ENCODE assay signal across 13 cellular contexts in genomic region chr5:124859027-124859426, GRCh38.
A peak's percentile ranks its signal among the peaks of the same experiment; 100 is the strongest.
DNase-seq lines count a peak whose midpoint lies in the region; ATAC-seq and TF ChIP-seq lines count a peak whose summit lies in the region.
"Had no signal": no experiment of that assay in that cellular context is flagged by ENCODE, and none has a peak within 500 bp of the region (broad histone marks: within the 10 kb centered on the region; RNA-seq: fewer than 3 reads in every experiment).

No MANE protein-coding gene starts in this region.

- CTCF ChIA-PET in SK-N-SH (lab: Yijun Ruan, JAX) = interaction anchor here (0.6 to 1.4 kb wide), 4 partner anchors 9 to 685 kb away, joined by 3 to 4 read pairs (median 3); no protein-coding TSS in a partner anchor

- no peaks in the 10 kb centered on the region for H3K27me3 Mint-ChIP-seq in stimulated activated naive B cell treated with anti-CD40 and anti-IgM and Interleukin-4, amounts not matched to agents 10 μg/mL and 1 μg/mL and 100 μg/mL, for 72 hours

- peak overlapping the region; percentile 36 to 42 for H3K4me3 Mint-ChIP-seq in stimulated activated naive B cell treated with anti-CD40 and anti-IgM and Interleukin-4, amounts not matched to agents 10 μg/mL and 1 μg/mL and 100 μg/mL, for 72 hours

- no peak overlapping the region for H2AFZ ChIP-seq in GM23248
- no peak overlapping the region for H2AFZ ChIP-seq in SK-N-SH (ENCODE audit: low read depth)

- no peaks in the 10 kb centered on the region for H3K27me3 ChIP-seq in GM23248 (replicated peaks; ENCODE audit: insufficient read depth)
- H3K27me3 ChIP-seq in SK-N-SH (ENCODE audit: insufficient read depth) = no peaks in the 10 kb centered on the region
- H3K27me3 ChIP-seq: SJSA1, suprapubic skin had no signal

- WGBS in GM23248 (ENCODE audit: low coverage in 1 of 2, low lambda C conversion rate in 2 of 2, missing lambda C conversion rate in 2 of 2), 2 experiments = 33 to 37% methylated on average over 4 of the region's 4 CpGs
- 76% methylated on average over 4 of the region's 4 CpGs for WGBS in SK-N-SH (ENCODE audit: low lambda C conversion rate)

- H3K36me3 Mint-ChIP-seq in stimulated activated naive B cell treated with anti-CD40 and anti-IgM and Interleukin-4, amounts not matched to agents 10 μg/mL and 1 μg/mL and 100 μg/mL, for 72 hours = no peaks in the 10 kb centered on the region

- intact Hi-C loops in left ventricle myocardium superior (cut with micrococcal nuclease) (no loop called here), left colon (cut with DNase I, micrococcal nuclease) (no loop called here)

- no peaks in the 10 kb centered on the region for H3K36me3 ChIP-seq in GM23248 (ENCODE audit: low read depth)
- no peaks in the 10 kb centered on the region for H3K36me3 ChIP-seq in SK-N-SH (replicated peaks in 1 of 2; ENCODE audit: control insufficient read depth in 1 of 2, insufficient read depth in 2 of 2, low read length in 1 of 2)
- H3K36me3 ChIP-seq: SJSA1, suprapubic skin had no signal

- no peak overlapping the region for H3K27ac ChIP-seq in GM23248
- peak overlapping the region in 1 of 2 experiments; percentile 64; a peak in 2 of 4 replicates for H3K27ac ChIP-seq in SK-N-SH (ENCODE audit: low read depth in 2 of 2, low read length in 1 of 2)
- H3K27ac ChIP-seq: SJSA1, suprapubic skin had no signal

- TF ChIP-seq RAD21 in SK-N-SH (IDR thresholded peaks at IDR 0.05; ENCODE audit: low read length) = peak; percentile 38; the same call in 1 of the 2 replicates

- no peaks in the 10 kb centered on the region for H3K79me2 ChIP-seq in GM23248 (ENCODE audit: insufficient read depth)
- H3K79me2 ChIP-seq in SK-N-SH (ENCODE audit: insufficient read depth) = no peaks in the 10 kb centered on the region

- TF ChIP-seq EP300 in SK-N-SH (IDR thresholded peaks at IDR 0.05; ENCODE audit: borderline replicate concordance in 1 of 2, low read depth in 1 of 2, low read length in 1 of 2) = no peak; a peak in 1 of 4 replicates

- POLR2A ChIA-PET in SK-N-SH (lab: Yijun Ruan, JAX) = interaction anchor here (0.5 to 1.5 kb wide), 7 partner anchors 10 to 429 kb away, joined by 3 to 12 read pairs (median 3); no protein-coding TSS in a partner anchor

- ATAC-seq in left ventricle myocardium superior (peak; percentile 84), left colon (no peak), HG02884 (IDR thresholded peaks at IDR 0.05; ENCODE audit: unreplicated experiment) (no peak), HG02588 (IDR thresholded peaks at IDR 0.05; ENCODE audit: unreplicated experiment) (no peak)
- ATAC-seq in stimulated activated naive B cell treated with anti-CD40 and anti-IgM and Interleukin-4, amounts not matched to agents 10 μg/mL and 1 μg/mL and 100 μg/mL, for 72 hours (replicated peaks) = peak; percentile 87 to 92
- ATAC-seq: activated CD4-positive, CD25-positive, alpha-beta regulatory T cell treated with anti-CD3 and anti-CD28 coated beads, Interleukin-2, amount 50 U/mL, for 24 hours had no signal

- H3K27ac Mint-ChIP-seq in stimulated activated naive B cell treated with anti-CD40 and anti-IgM and Interleukin-4, amounts not matched to agents 10 μg/mL and 1 μg/mL and 100 μg/mL, for 72 hours = no peak overlapping the region

- no peaks in the 10 kb centered on the region for H3K9me3 Mint-ChIP-seq in stimulated activated naive B cell treated with anti-CD40 and anti-IgM and Interleukin-4, amounts not matched to agents 10 μg/mL and 1 μg/mL and 100 μg/mL, for 72 hours

- no peaks in the 10 kb centered on the region for H4K20me1 ChIP-seq in GM23248 (ENCODE audit: insufficient read depth)
- no peaks in the 10 kb centered on the region for H4K20me1 ChIP-seq in SK-N-SH (ENCODE audit: insufficient read depth)

- in situ Hi-C loops in GM23248 (cut with MboI) = no loop called here

- peaks cover 6 to 33% of the 10 kb centered on the region in 2 donors for H3K4me1 Mint-ChIP-seq in stimulated activated naive B cell treated with anti-CD40 and anti-IgM and Interleukin-4, amounts not matched to agents 10 μg/mL and 1 μg/mL and 100 μg/mL, for 72 hours

- H3K9me3 ChIP-seq in GM23248 (ENCODE audit: low read depth) (no peaks in the 10 kb centered on the region), SK-N-SH (no peaks in the 10 kb centered on the region)
- H3K9me3 ChIP-seq: SJSA1, suprapubic skin had no signal

- TF ChIP-seq CTCF in SK-N-SH (IDR thresholded peaks at IDR 0.05) = no peak

- H3K9me2 ChIP-seq in GM23248 (ENCODE audit: insufficient read depth) = no peaks in the 10 kb centered on the region
- no peaks in the 10 kb centered on the region for H3K9me2 ChIP-seq in SK-N-SH

- H3K9ac ChIP-seq in GM23248 = no peak overlapping the region
- H3K9ac ChIP-seq in SK-N-SH = no peak overlapping the region

- DNase-seq in GM23248 (peak; percentile 21), SK-N-SH (peak; percentile 64), left ventricle myocardium superior (peak; percentile 28), left colon (no peak), SKM-1 treated with dmso at 0.1 percent for 144 hours (lab: John Stamatoyannopoulos, UW; ENCODE audit: unreplicated experiment) (no peak)
- DNase-seq in stimulated activated naive B cell treated with anti-CD40 and anti-IgM and Interleukin-4, amounts not matched to agents 10 μg/mL and 1 μg/mL and 100 μg/mL, for 72 hours = peak; percentile 6
- DNase-seq: NCI-H1417, NCI-H510A had no signal

- H3K4me3 ChIP-seq in GM23248 = no peak overlapping the region
- no peak overlapping the region for H3K4me3 ChIP-seq in SK-N-SH (ENCODE audit: low read depth in 2 of 2, low read length in 1 of 2)
- H3K4me3 ChIP-seq: SJSA1, suprapubic skin had no signal

- H3F3A ChIP-seq in GM23248 (ENCODE audit: insufficient read depth) = peaks cover 14% of the 10 kb centered on the region
- H3F3A ChIP-seq in SK-N-SH (replicated peaks; ENCODE audit: insufficient read depth) = no peaks in the 10 kb centered on the region

- H3K4me1 ChIP-seq in GM23248 (ENCODE audit: insufficient read depth) (peaks cover 12% of the 10 kb centered on the region), SK-N-SH (ENCODE audit: control insufficient read depth in 1 of 2, insufficient read depth in 2 of 2, low read depth in 1 of 2, low read length in 1 of 2) (peaks cover 0 to 12% of the 10 kb centered on the region in 2 experiments; a peak in 2 of 4 replicates)
- H3K4me1 ChIP-seq: SJSA1, suprapubic skin had no signal

- H3K4me2 ChIP-seq in GM23248 (ENCODE audit: unreplicated experiment) (peak overlapping the region; percentile 26), SK-N-SH (no peak overlapping the region)

TF ChIP-seq in SK-N-SH, 30 proteins besides CTCF, POLR2A, EP300 and RAD21:
- TF ChIP-seq SMC3 (IDR thresholded peaks at IDR 0.05; ENCODE audit: low read depth, low read length) = no peak
- TF ChIP-seq FOXJ3 (CRISPR knock-in tag; IDR thresholded peaks at IDR 0.05) = no peak; the same call in 1 of the 2 replicates
- no peak for TF ChIP-seq EZH2phosphoT487 (IDR thresholded peaks at IDR 0.05; ENCODE audit: borderline replicate concordance, low read depth)
- TF ChIP-seq MXI1 (IDR thresholded peaks at IDR 0.05; ENCODE audit: low read depth, low read length) = peak; percentile 78; the same call in 1 of the 2 replicates
- peak; percentile 42; the same call in 1 of the 2 replicates for TF ChIP-seq GATA2 (CRISPR knock-in tag; IDR thresholded peaks at IDR 0.05)
- no peak for TF ChIP-seq PBX3 (IDR thresholded peaks at IDR 0.05)
- no peak for TF ChIP-seq TCF12 (IDR thresholded peaks at IDR 0.05)

Comparison
In these comparisons a context has a peak if more than half of its experiments do, and no peak if none do; other contexts are left out.
1. DNase-seq: peak in GM23248 (single experiment), SK-N-SH (single experiment), left ventricle myocardium superior (single experiment) and stimulated activated naive B cell treated with anti-CD40 and anti-IgM and Interleukin-4, amounts not matched to agents 10 μg/mL and 1 μg/mL and 100 μg/mL, for 72 hours (single experiment); none in left colon (0 of 2) and SKM-1 treated with dmso at 0.1 percent for 144 hours (single experiment).
2. ATAC-seq: peak in left ventricle myocardium superior (single experiment) and stimulated activated naive B cell treated with anti-CD40 and anti-IgM and Interleukin-4, amounts not matched to agents 10 μg/mL and 1 μg/mL and 100 μg/mL, for 72 hours (2 of 2); none in left colon (single experiment), HG02884 (single experiment) and HG02588 (single experiment).